19 cellular contexts compared by ENCODE assay signal in genomic region chr6:90460067-90460466, GRCh38.
A peak's percentile ranks its signal among the peaks of the same experiment; 100 is the strongest.
DNase-seq lines count a peak whose midpoint lies in the region; ATAC-seq and TF ChIP-seq lines count a peak whose summit lies in the region.
"Had no signal": no experiment of that assay in that cellular context is flagged by ENCODE, and none has a peak within 500 bp of the region (broad histone marks: within the 10 kb centered on the region; RNA-seq: fewer than 3 reads in every experiment).

No MANE protein-coding gene starts in this region.

- intact Hi-C loops in activated CD4-positive, alpha-beta T cell treated with anti-CD3 and anti-CD28 coated beads for 36 hours (cut with DNase I, micrococcal nuclease), result no loop called here
- intact Hi-C loops in left lung (cut with DNase I), result no loop called here

- no peaks in the 10 kb centered on the region for H3K9me3 Mint-ChIP-seq in activated CD4-positive, alpha-beta T cell treated with anti-CD3 and anti-CD28 coated beads for 36 hours (ENCODE audit: low read depth)
- no peaks in the 10 kb centered on the region for H3K9me3 Mint-ChIP-seq in activated T-cell treated with anti-CD3 and anti-CD28 coated beads, Interleukin-2, amount 50 U/mL, for 4 hours

- H3K4me3 ChIP-seq in Jurkat, Clone E6-1 (ENCODE audit: low read length), result peak overlapping the region; percentile 16
- no peak overlapping the region for H3K4me3 ChIP-seq in left lung

- CTCF ChIA-PET in activated CD4-positive, alpha-beta T cell treated with anti-CD3 and anti-CD28 coated beads for 36 hours (lab: Charles Lee), result interaction anchor here (0.7 to 8.9 kb wide), 10 partner anchors 16 to 282 kb away, joined by 3 to 112 read pairs (median 4); no protein-coding TSS in a partner anchor
- CTCF ChIA-PET in RWPE1 (lab: Yijun Ruan, JAX), result no interaction called here

- peak; percentile 65 for DNase-seq in activated CD4-positive, alpha-beta T cell treated with anti-CD3 and anti-CD28 coated beads for 36 hours
- DNase-seq in activated CD4-positive, alpha-beta T cell treated with anti-CD3 and anti-CD28 coated beads, Interleukin-2, amount 50 U/mL, for 1 hour, result no peak
- peak; percentile 87 for DNase-seq in Jurkat, Clone E6-1 (ENCODE audit: low read depth, low spot score)
- no peak for DNase-seq in activated T-cell treated with anti-CD3 and anti-CD28 coated beads, Interleukin-2, amount 50 U/mL, for 4 hours
- DNase-seq in kidney tubule cell (ENCODE audit: low spot score) (peak; percentile 51), left lung (no peak), RWPE1 (ENCODE audit: low spot score) (no peak), KG1 (lab: John Stamatoyannopoulos, UW) (no peak)
- DNase-seq: anterior cingulate cortex; cerebellar nuclear complex; effector CD8-positive, alpha-beta T cell; GOT3; IMR-90; mammary epithelial cell; naive B cell; NCI-H2081; posterior cingulate gyrus; stimulated activated naive B cell treated with anti-CD40 and anti-IgM and Interleukin-4, amounts not matched to agents 10 μg/mL and 1 μg/mL and 100 μg/mL, for 72 hours had no signal

- H3K27ac ChIP-seq in left lung (no peak overlapping the region), RWPE1 (no peak overlapping the region)
- H3K27ac ChIP-seq: C4-2B had no signal

- H3K9me3 ChIP-seq in left lung, result no peaks in the 10 kb centered on the region

- no peak for TF ChIP-seq CTCF in left lung (IDR thresholded peaks at IDR 0.05)
- no peak for TF ChIP-seq CTCF in RWPE1 (conservative IDR thresholded peaks at IDR 0.05; ENCODE audit: low read depth)

- peak overlapping the region; percentile 99 for H3K27ac Mint-ChIP-seq in activated CD4-positive, alpha-beta T cell treated with anti-CD3 and anti-CD28 coated beads for 36 hours
- H3K27ac Mint-ChIP-seq: stimulated activated naive B cell treated with anti-CD40 and anti-IgM and Interleukin-4, amounts not matched to agents 10 μg/mL and 1 μg/mL and 100 μg/mL, for 72 hours had no signal

- POLR2A ChIA-PET in activated CD4-positive, alpha-beta T cell treated with anti-CD3 and anti-CD28 coated beads for 36 hours (lab: Charles Lee), result interaction anchor here (0.5 to 1.7 kb wide), 6 partner anchors 16 to 61 kb away, joined by 3 to 10 read pairs (median 4); no protein-coding TSS in a partner anchor
- POLR2A ChIA-PET in RWPE1 (lab: Yijun Ruan, JAX; ENCODE audit: low non-redundant PET), result no interaction called here

- ATAC-seq in activated CD4-positive, alpha-beta T cell treated with anti-CD3 and anti-CD28 coated beads for 36 hours, result no peak
- no peak for ATAC-seq in activated T-cell treated with anti-CD3 and anti-CD28 coated beads, Interleukin-2, amount 50 U/mL, for 4 hours
- no peak for ATAC-seq in left lung
- ATAC-seq: stimulated activated naive B cell treated with anti-CD40 and anti-IgM and Interleukin-4, amounts not matched to agents 10 μg/mL and 1 μg/mL and 100 μg/mL, for 72 hours had no signal

- no peaks in the 10 kb centered on the region for H3K4me1 ChIP-seq in left lung

- peaks cover 94% of the 10 kb centered on the region for H3K4me1 Mint-ChIP-seq in activated CD4-positive, alpha-beta T cell treated with anti-CD3 and anti-CD28 coated beads for 36 hours
- peaks cover 71% of the 10 kb centered on the region for H3K4me1 Mint-ChIP-seq in activated T-cell treated with anti-CD3 and anti-CD28 coated beads, Interleukin-2, amount 50 U/mL, for 4 hours (ENCODE audit: low read depth)

- no peaks in the 10 kb centered on the region for H3K27me3 ChIP-seq in left lung

- H3K36me3 Mint-ChIP-seq in activated CD4-positive, alpha-beta T cell treated with anti-CD3 and anti-CD28 coated beads for 36 hours (ENCODE audit: low read depth), result peaks cover 10% of the 10 kb centered on the region
- H3K36me3 Mint-ChIP-seq in activated T-cell treated with anti-CD3 and anti-CD28 coated beads, Interleukin-2, amount 50 U/mL, for 4 hours (ENCODE audit: insufficient read depth), result no peaks in the 10 kb centered on the region
- H3K36me3 Mint-ChIP-seq: naive B cell; stimulated activated naive B cell treated with anti-CD40 and anti-IgM and Interleukin-4, amounts not matched to agents 10 μg/mL and 1 μg/mL and 100 μg/mL, for 72 hours had no signal

- H3K27me3 Mint-ChIP-seq in activated CD4-positive, alpha-beta T cell treated with anti-CD3 and anti-CD28 coated beads for 36 hours, result no peaks in the 10 kb centered on the region
- H3K27me3 Mint-ChIP-seq in activated T-cell treated with anti-CD3 and anti-CD28 coated beads, Interleukin-2, amount 50 U/mL, for 4 hours (ENCODE audit: low read depth), result no peaks in the 10 kb centered on the region
- H3K27me3 Mint-ChIP-seq: stimulated activated naive B cell treated with anti-CD40 and anti-IgM and Interleukin-4, amounts not matched to agents 10 μg/mL and 1 μg/mL and 100 μg/mL, for 72 hours had no signal

- no peaks in the 10 kb centered on the region for H3K36me3 ChIP-seq in left lung

- peak overlapping the region; percentile 4 for H3K4me3 Mint-ChIP-seq in activated CD4-positive, alpha-beta T cell treated with anti-CD3 and anti-CD28 coated beads for 36 hours
- H3K4me3 Mint-ChIP-seq in activated T-cell treated with anti-CD3 and anti-CD28 coated beads, Interleukin-2, amount 50 U/mL, for 4 hours, result peak overlapping the region; percentile 37
- H3K4me3 Mint-ChIP-seq: stimulated activated naive B cell treated with anti-CD40 and anti-IgM and Interleukin-4, amounts not matched to agents 10 μg/mL and 1 μg/mL and 100 μg/mL, for 72 hours had no signal

Comparison
In these comparisons a context has a peak if more than half of its experiments do, and no peak if none do; other contexts are left out.
1. DNase-seq: peak in activated CD4-positive, alpha-beta T cell treated with anti-CD3 and anti-CD28 coated beads for 36 hours (single experiment), Jurkat, Clone E6-1 (single experiment) and kidney tubule cell (single experiment); none in activated CD4-positive, alpha-beta T cell treated with anti-CD3 and anti-CD28 coated beads, Interleukin-2, amount 50 U/mL, for 1 hour (single experiment), activated T-cell treated with anti-CD3 and anti-CD28 coated beads, Interleukin-2, amount 50 U/mL, for 4 hours (single experiment), left lung (0 of 2), RWPE1 (single experiment) and KG1 (single experiment).